ENCODE assay signal across 9 cellular contexts in genomic region chr7:131956864-131957263, GRCh38.
"Had no signal": no experiment of that assay in that cellular context is flagged by ENCODE, and none has a peak within 500 bp of the region (broad histone marks: within the 10 kb centered on the region; RNA-seq: fewer than 3 reads in every experiment).

No MANE protein-coding gene starts in this region.

- FAIRE-seq: H54, HepG2 had no signal

- DNase-seq: GM23248, GOT3, H9, HCEC 1CT, KG1 had no signal

- ATAC-seq: HepG2 had no signal

- H3K4me1 Mint-ChIP-seq: IgD-negative memory B cell had no signal

- H3K4me3 Mint-ChIP-seq: IgD-negative memory B cell had no signal

- H3K27ac ChIP-seq: GM23248, HL-60 had no signal

- H2AFZ ChIP-seq: GM23248 had no signal

- H3K4me3 ChIP-seq: GM23248 had no signal

- H3K36me3 Mint-ChIP-seq: IgD-negative memory B cell had no signal

- H3K27ac Mint-ChIP-seq: H9, IgD-negative memory B cell had no signal

- H3K9ac ChIP-seq: GM23248 had no signal
